ENCODE assay signal across 14 cellular contexts in genomic region chr6:106913676-106914280, GRCh38.
A peak's percentile ranks its signal among the peaks of the same experiment; 100 is the strongest.
DNase-seq lines count a peak whose midpoint lies in the region; ATAC-seq and TF ChIP-seq lines count a peak whose summit lies in the region.
"Had no signal": no experiment of that assay in that cellular context is flagged by ENCODE, and none has a peak within 500 bp of the region (broad histone marks: within the 10 kb centered on the region; RNA-seq: fewer than 3 reads in every experiment).

No MANE protein-coding gene starts in this region.

- peaks cover 5% of the 10 kb centered on the region for H3K36me3 Mint-ChIP-seq in endothelial cell (ENCODE audit: low read depth, unreplicated experiment)

- no peak for TF ChIP-seq POLR2A in thyroid gland (IDR thresholded peaks at IDR 0.05)

- H3K27me3 ChIP-seq in GM06990 (replicated peaks; ENCODE audit: control insufficient read depth, insufficient read depth, low read length) = no peaks in the 10 kb centered on the region
- no peaks in the 10 kb centered on the region for H3K27me3 ChIP-seq in HUES48 (ENCODE audit: control insufficient read depth, insufficient read depth, low read length)
- H3K27me3 ChIP-seq in thyroid gland = no peaks in the 10 kb centered on the region
- H3K27me3 ChIP-seq: adrenal gland had no signal

- H3K9me3 ChIP-seq in HUES48 (ENCODE audit: control insufficient read depth, insufficient read depth, low read length) (peaks cover 5% of the 10 kb centered on the region; the same call in 1 of the 2 replicates), thyroid gland (no peaks in the 10 kb centered on the region)
- H3K9me3 ChIP-seq: adrenal gland had no signal

- TF ChIP-seq CTCF in GM06990 (IDR thresholded peaks at IDR 0.05; ENCODE audit: insufficient read depth, low read length, poor library complexity, severe bottlenecking) = no peak
- TF ChIP-seq CTCF in endothelial cell (IDR thresholded peaks at IDR 0.05; ENCODE audit: unreplicated experiment) = no peak
- TF ChIP-seq CTCF in thyroid gland (IDR thresholded peaks at IDR 0.05) = no peak

- no peak overlapping the region for H3K4me3 Mint-ChIP-seq in endothelial cell (ENCODE audit: unreplicated experiment)
- no peak overlapping the region for H3K4me3 Mint-ChIP-seq in stimulated activated naive CD8-positive, alpha-beta T cell treated with anti-CD3 and anti-CD28 coated beads, Interleukin-15, amount 100 ng/mL, for 72 hours
- H3K4me3 Mint-ChIP-seq: activated CD4-positive, alpha-beta T cell treated with anti-CD3 and anti-CD28 coated beads, Interleukin-2, amount 10 ng/mL, durations not matched to agents 24 days and 14 days; CD4-positive, alpha-beta T cell had no signal

- no peaks in the 10 kb centered on the region for H3K27me3 Mint-ChIP-seq in endothelial cell (ENCODE audit: unreplicated experiment)
- peaks cover 8% of the 10 kb centered on the region for H3K27me3 Mint-ChIP-seq in stimulated activated naive CD8-positive, alpha-beta T cell treated with anti-CD3 and anti-CD28 coated beads, Interleukin-15, amount 100 ng/mL, for 72 hours

- H3K27ac Mint-ChIP-seq in endothelial cell (ENCODE audit: unreplicated experiment) = no peak overlapping the region
- no peak overlapping the region for H3K27ac Mint-ChIP-seq in stimulated activated naive CD8-positive, alpha-beta T cell treated with anti-CD3 and anti-CD28 coated beads, Interleukin-15, amount 100 ng/mL, for 72 hours
- H3K27ac Mint-ChIP-seq: activated CD4-positive, alpha-beta T cell treated with anti-CD3 and anti-CD28 coated beads, Interleukin-2, amount 10 ng/mL, durations not matched to agents 24 days and 14 days; CD4-positive, alpha-beta T cell had no signal

- peak; percentile 91 for ATAC-seq in GM19395 (IDR thresholded peaks at IDR 0.05; ENCODE audit: unreplicated experiment)
- ATAC-seq in stimulated activated naive CD8-positive, alpha-beta T cell treated with anti-CD3 and anti-CD28 coated beads, Interleukin-15, amount 100 ng/mL, for 72 hours = no peak
- ATAC-seq: SK-N-SH treated with all-trans-retinoic acid at 6 μM for 48 hours had no signal

- intact Hi-C loops in thyroid gland (cut with DNase I) = no loop called here

- no peaks in the 10 kb centered on the region for H3K9me3 Mint-ChIP-seq in endothelial cell (ENCODE audit: unreplicated experiment)
- no peaks in the 10 kb centered on the region for H3K9me3 Mint-ChIP-seq in stimulated activated naive CD8-positive, alpha-beta T cell treated with anti-CD3 and anti-CD28 coated beads, Interleukin-15, amount 100 ng/mL, for 72 hours
- H3K9me3 Mint-ChIP-seq: activated CD4-positive, alpha-beta T cell treated with anti-CD3 and anti-CD28 coated beads, Interleukin-2, amount 10 ng/mL, durations not matched to agents 24 days and 14 days; CD4-positive, alpha-beta T cell had no signal

- WGBS in thyroid gland, 2 donors = 85 to 89% methylated on average over 5 of the region's 5 CpGs

- H3K9ac ChIP-seq in HUES48 (ENCODE audit: low read depth, low read length) = no peak overlapping the region

- no peaks in the 10 kb centered on the region for H3K36me3 ChIP-seq in GM06990 (ENCODE audit: control insufficient read depth, insufficient read depth, low read length)
- no peaks in the 10 kb centered on the region for H3K36me3 ChIP-seq in HUES48 (ENCODE audit: control insufficient read depth, insufficient read depth, low read length)
- H3K36me3 ChIP-seq in thyroid gland = no peaks in the 10 kb centered on the region
- H3K36me3 ChIP-seq: adrenal gland had no signal

- DNase-seq in GM06990 (ENCODE audit: extremely low read depth, insufficient read length) = peak; percentile 58
- peak; percentile 83 for DNase-seq in islet precursor cell
- DNase-seq in NCI-H1417 (lab: John Stamatoyannopoulos, UW) = no peak
- DNase-seq in endothelial cell (ENCODE audit: low spot score) = no peak
- no peak for DNase-seq in stimulated activated naive CD8-positive, alpha-beta T cell treated with anti-CD3 and anti-CD28 coated beads, Interleukin-15, amount 100 ng/mL, for 72 hours
- DNase-seq in thyroid gland = no peak
- DNase-seq: activated CD4-positive, alpha-beta T cell treated with anti-CD3 and anti-CD28 coated beads, Interleukin-2, amount 10 ng/mL, durations not matched to agents 24 days and 14 days; adrenal gland; CD4-positive, alpha-beta T cell; NCI-H2227 treated with DMSO at 0.1 percent for 48 hours; stimulated activated CD4-positive, alpha-beta T cell treated with anti-CD3 and anti-CD28 coated beads, Interleukin-2, amount 100 ng/mL, for 24 hours had no signal

- H3K4me1 ChIP-seq in HUES48 (ENCODE audit: control insufficient read depth, insufficient read depth, low read length) (0 out of 2 replicates have a peak, but pooled peaks cover 2% of the 10 kb centered on the region), thyroid gland (no peaks in the 10 kb centered on the region)
- H3K4me1 ChIP-seq: adrenal gland had no signal

- no peak overlapping the region for H3K4me3 ChIP-seq in GM06990 (replicated peaks; ENCODE audit: low read depth, low read length)
- no peak overlapping the region for H3K4me3 ChIP-seq in HUES48 (ENCODE audit: low read depth, low read length)
- H3K4me3 ChIP-seq in thyroid gland (replicated peaks in 1 of 3) = no peak overlapping the region
- H3K4me3 ChIP-seq: adrenal gland had no signal

- H3K27ac ChIP-seq in HUES48 (ENCODE audit: low read depth, low read length) = peak overlapping the region; percentile 65
- H3K27ac ChIP-seq in thyroid gland = peak overlapping the region in 1 of 3 donors; percentile 7
- H3K27ac ChIP-seq: adrenal gland had no signal

- peaks cover 29% of the 10 kb centered on the region for H3K4me1 Mint-ChIP-seq in endothelial cell (ENCODE audit: unreplicated experiment)
- H3K4me1 Mint-ChIP-seq in stimulated activated naive CD8-positive, alpha-beta T cell treated with anti-CD3 and anti-CD28 coated beads, Interleukin-15, amount 100 ng/mL, for 72 hours = peaks cover 6% of the 10 kb centered on the region

Comparison
In these comparisons a context has a peak if more than half of its experiments do, and no peak if none do; other contexts are left out.
1. DNase-seq: peak in GM06990 (single experiment) and islet precursor cell (single experiment); none in NCI-H1417 (0 of 3), endothelial cell (single experiment), stimulated activated naive CD8-positive, alpha-beta T cell treated with anti-CD3 and anti-CD28 coated beads, Interleukin-15, amount 100 ng/mL, for 72 hours (0 of 2) and thyroid gland (0 of 2).